15 cellular contexts compared by ENCODE assay signal in the genomic region with DNA sequence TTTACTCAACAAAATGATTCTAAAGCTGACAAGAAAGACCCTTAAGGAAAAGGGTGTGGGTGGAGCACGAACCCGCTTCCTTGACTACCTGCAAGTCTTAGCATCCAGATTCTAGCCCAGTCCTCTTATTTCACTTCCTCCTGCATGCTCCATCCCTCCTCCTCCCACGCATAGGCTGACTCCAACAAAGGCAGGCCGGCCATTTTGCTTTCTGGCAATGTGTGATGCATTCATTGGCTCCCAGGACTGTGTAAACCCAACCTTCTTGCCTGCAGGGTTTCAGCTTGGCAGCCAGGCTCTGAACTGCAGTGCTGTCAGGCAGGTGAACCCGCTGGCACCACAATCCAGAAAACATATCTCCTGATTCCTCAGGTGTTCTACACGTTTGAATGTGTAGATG. TPM values are rescaled to one million over a fixed set of nuclear protein-coding genes. Genes with fewer than 3 reads are reported as not detected.
"Had no signal": no experiment of that assay in that cellular context is flagged by ENCODE, and none has a peak within 500 bp of the region (broad histone marks: within the 10 kb centered on the region; RNA-seq: fewer than 3 reads in every experiment).

No MANE protein-coding gene starts in this region.

- H3K27me3 ChIP-seq: foreskin keratinocyte, thyroid gland had no signal

- H3K4me3 ChIP-seq: thyroid gland had no signal

- H3K27ac ChIP-seq: foreskin keratinocyte, parathyroid adenoma, thyroid gland, VCaP had no signal

- H3K36me3 ChIP-seq: thyroid gland had no signal

- DNase-seq: activated CD4-positive, alpha-beta memory T cell treated with anti-CD3 and anti-CD28 coated beads for 36 hours; activated gamma-delta T cell treated with Interleukin-2 at 50 U/mL for 16 hours; activated naive CD8-positive, alpha-beta T cell treated with anti-CD3 and anti-CD28 coated beads, Interleukin-2, amount 10 ng/mL, durations not matched to agents 7 days and 5 days; activated T-cell treated with anti-CD3 and anti-CD28 coated beads, Interleukin-2, amount 50 U/mL, for 72 hours; anterior cingulate cortex; foreskin keratinocyte; head of caudate nucleus; kidney; retina; stimulated activated CD4-positive, alpha-beta T cell treated with anti-CD3 and anti-CD28 coated beads, Interleukin-15, amount 100 ng/mL, for 24 hours; T-helper 9 cell; thyroid gland had no signal

- H3K9me3 ChIP-seq: thyroid gland had no signal

- ATAC-seq: activated T-cell treated with anti-CD3 and anti-CD28 coated beads, Interleukin-2, amount 50 U/mL, for 72 hours; foreskin keratinocyte had no signal

- H3K4me1 ChIP-seq: thyroid gland had no signal

RNA-seq across cellular contexts. Expression of gene RTL9, which starts 39.3 kb away (rescaled TPM):
- total RNA-seq: activated naive CD8-positive, alpha-beta T cell treated with anti-CD3 and anti-CD28 coated beads, Interleukin-2, amount 10 ng/mL, durations not matched to agents 7 days and 5 days; dermis microvascular lymphatic vessel endothelial cell; kidney had no signal
